Comparison of ENCODE assay signal across 8 cellular contexts in genomic region chrX:17860179-17860780, GRCh38. TPM values are rescaled to one million over a fixed set of nuclear protein-coding genes. Genes with fewer than 3 reads are reported as not detected.
DNase-seq lines count a peak whose midpoint lies in the region; ATAC-seq and TF ChIP-seq lines count a peak whose summit lies in the region.

No MANE protein-coding gene starts in this region.

- ATAC-seq in SK-N-SH treated with all-trans-retinoic acid at 6 μM for 48 hours (peak; percentile 28; the same call in 1 of the 3 replicates), GM18867 (IDR thresholded peaks at IDR 0.05; ENCODE audit: unreplicated experiment) (no peak)

- no peak overlapping the region for H3K9ac ChIP-seq in rectal smooth muscle tissue (ENCODE audit: low read length)

- no peaks in the 10 kb centered on the region for H3K9me3 ChIP-seq in cardiac muscle cell (ENCODE audit: low read depth)
- no peaks in the 10 kb centered on the region for H3K9me3 ChIP-seq in OCI-LY7 (ENCODE audit: low read length)

- H3K79me2 ChIP-seq in OCI-LY7 (ENCODE audit: insufficient read depth, low read depth, low read length): no peaks in the 10 kb centered on the region

- H3K4me3 ChIP-seq in cardiac muscle cell (peak overlapping the region; percentile 32), rectal smooth muscle tissue (ENCODE audit: low read length) (peak overlapping the region; percentile 59), OCI-LY7 (ENCODE audit: low read depth, low read length, poor library complexity, severe bottlenecking) (no peak overlapping the region)

- no peak overlapping the region for H3K4me2 ChIP-seq in OCI-LY7 (ENCODE audit: low read length)

- H3K36me3 ChIP-seq in cardiac muscle cell (no peaks in the 10 kb centered on the region), rectal smooth muscle tissue (ENCODE audit: control insufficient read depth, insufficient read depth, low read length) (no peaks in the 10 kb centered on the region), OCI-LY7 (ENCODE audit: insufficient read depth, low read length) (no peaks in the 10 kb centered on the region)

- H3K27me3 ChIP-seq in cardiac muscle cell (peaks cover 84% of the 10 kb centered on the region), rectal smooth muscle tissue (ENCODE audit: control insufficient read depth, insufficient read depth, low read length) (no peaks in the 10 kb centered on the region)

- no TSS peak for BruUV-seq in OCI-LY7 (replicated peaks; lab: Mats Ljungman, UMichigan)

- no peak for TF ChIP-seq CTCF in cardiac muscle cell (IDR thresholded peaks at IDR 0.05; ENCODE audit: low read depth, low read length)
- TF ChIP-seq CTCF in OCI-LY7 (conservative IDR thresholded peaks at IDR 0.05; ENCODE audit: low read length): no peak

- POLR2A ChIA-PET in OCI-LY7 (lab: Charles Lee): no interaction called here

- H3K27ac ChIP-seq in cardiac muscle cell: no peak overlapping the region
- H3K27ac ChIP-seq in rectal smooth muscle tissue (ENCODE audit: low read depth, low read length): no peak overlapping the region
- H3K27ac ChIP-seq in OCI-LY7 (ENCODE audit: low read depth, low read length, poor library complexity, severe bottlenecking): no peak overlapping the region

- H4K20me1 ChIP-seq in OCI-LY7 (ENCODE audit: insufficient read depth, low read length): no peaks in the 10 kb centered on the region

- intact Hi-C loops in OCI-LY7 (cut with micrococcal nuclease; ENCODE audit: unreplicated experiment): no loop called here

- DNase-seq in Caki2 (ENCODE audit: low read depth) (peak; percentile 6), cardiac muscle cell (ENCODE audit: low read depth in 1 of 2, low spot score in 1 of 2) (peak in 1 of 2 donors; percentile 20), OCI-LY7 (ENCODE audit: low spot score) (no peak), SHP77 treated with DMSO at 0.1 percent for 48 hours (lab: John Stamatoyannopoulos, UW) (no peak), dedifferentiated amniotic fluid mesenchymal stem cell (ENCODE audit: extremely low spot score) (no peak)

- in situ Hi-C loops in Caki2 (cut with HindIII; ENCODE audit: low pct_unique_long_range_greater_than_20kb, low sequenced_read_pairs): no loop called here

- CTCF ChIA-PET in OCI-LY7 (lab: Charles Lee; ENCODE audit: unreplicated experiment): no interaction called here

- no peaks in the 10 kb centered on the region for H3K9me2 ChIP-seq in OCI-LY7 (ENCODE audit: insufficient read depth, low read length)

- H2AFZ ChIP-seq in OCI-LY7 (ENCODE audit: low read length): no peak overlapping the region

- H3K4me1 ChIP-seq in cardiac muscle cell (ENCODE audit: low read depth) (no peaks in the 10 kb centered on the region), rectal smooth muscle tissue (ENCODE audit: control insufficient read depth, insufficient read depth, low read length) (peaks cover 2% of the 10 kb centered on the region), OCI-LY7 (ENCODE audit: insufficient read depth, low read length, poor library complexity, severe bottlenecking) (no peaks in the 10 kb centered on the region)

TF ChIP-seq in SK-N-SH treated with all-trans-retinoic acid at 6 μM for 48 hours, 23 proteins besides CTCF, POLR2A, EP300 and RAD21 (continues in another document):
- no peak for TF ChIP-seq ZFP30 (CRISPR knock-in tag; IDR thresholded peaks at IDR 0.05)
- no peak for TF ChIP-seq TOX (CRISPR knock-in tag; IDR thresholded peaks at IDR 0.05; ENCODE audit: borderline replicate concordance)
- no peak for TF ChIP-seq TSHZ2 (CRISPR knock-in tag; IDR thresholded peaks at IDR 0.05)
- no peak for TF ChIP-seq TCF4 (CRISPR knock-in tag; IDR thresholded peaks at IDR 0.05; ENCODE audit: borderline replicate concordance)
- TF ChIP-seq ZFP3 (CRISPR knock-in tag; IDR thresholded peaks at IDR 0.05): no peak
- no peak for TF ChIP-seq ZC3H10 (CRISPR knock-in tag; IDR thresholded peaks at IDR 0.05)
- TF ChIP-seq ARNTL (CRISPR knock-in tag; IDR thresholded peaks at IDR 0.05; ENCODE audit: borderline replicate concordance, low read depth): no peak
- no peak for TF ChIP-seq ZNF565 (CRISPR knock-in tag; conservative IDR thresholded peaks at IDR 0.05; ENCODE audit: low read depth)
- no peak for TF ChIP-seq CREB5 (CRISPR knock-in tag; IDR thresholded peaks at IDR 0.05; ENCODE audit: low read depth)
- TF ChIP-seq, protein P1, sequence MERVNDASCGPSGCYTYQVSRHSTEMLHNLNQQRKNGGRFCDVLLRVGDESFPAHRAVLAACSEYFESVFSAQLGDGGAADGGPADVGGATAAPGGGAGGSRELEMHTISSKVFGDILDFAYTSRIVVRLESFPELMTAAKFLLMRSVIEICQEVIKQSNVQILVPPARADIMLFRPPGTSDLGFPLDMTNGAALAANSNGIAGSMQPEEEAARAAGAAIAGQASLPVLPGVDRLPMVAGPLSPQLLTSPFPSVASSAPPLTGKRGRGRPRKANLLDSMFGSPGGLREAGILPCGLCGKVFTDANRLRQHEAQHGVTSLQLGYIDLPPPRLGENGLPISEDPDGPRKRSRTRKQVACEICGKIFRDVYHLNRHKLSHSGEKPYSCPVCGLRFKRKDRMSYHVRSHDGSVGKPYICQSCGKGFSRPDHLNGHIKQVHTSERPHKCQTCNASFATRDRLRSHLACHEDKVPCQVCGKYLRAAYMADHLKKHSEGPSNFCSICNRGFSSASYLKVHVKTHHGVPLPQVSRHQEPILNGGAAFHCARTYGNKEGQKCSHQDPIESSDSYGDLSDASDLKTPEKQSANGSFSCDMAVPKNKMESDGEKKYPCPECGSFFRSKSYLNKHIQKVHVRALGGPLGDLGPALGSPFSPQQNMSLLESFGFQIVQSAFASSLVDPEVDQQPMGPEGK (CRISPR knock-in tag; IDR thresholded peaks at IDR 0.05; ENCODE audit: borderline replicate concordance): no peak
- no peak for TF ChIP-seq CSDC2 (CRISPR knock-in tag; IDR thresholded peaks at IDR 0.05)
- no peak for TF ChIP-seq ESRRG (CRISPR knock-in tag; IDR thresholded peaks at IDR 0.05)
- no peak for TF ChIP-seq BACH2 (CRISPR knock-in tag; IDR thresholded peaks at IDR 0.05; ENCODE audit: borderline replicate concordance)
- no peak for TF ChIP-seq RARB (CRISPR knock-in tag; IDR thresholded peaks at IDR 0.05)
- TF ChIP-seq SNAI2 (CRISPR knock-in tag; IDR thresholded peaks at IDR 0.05): no peak
- TF ChIP-seq, protein P2, sequence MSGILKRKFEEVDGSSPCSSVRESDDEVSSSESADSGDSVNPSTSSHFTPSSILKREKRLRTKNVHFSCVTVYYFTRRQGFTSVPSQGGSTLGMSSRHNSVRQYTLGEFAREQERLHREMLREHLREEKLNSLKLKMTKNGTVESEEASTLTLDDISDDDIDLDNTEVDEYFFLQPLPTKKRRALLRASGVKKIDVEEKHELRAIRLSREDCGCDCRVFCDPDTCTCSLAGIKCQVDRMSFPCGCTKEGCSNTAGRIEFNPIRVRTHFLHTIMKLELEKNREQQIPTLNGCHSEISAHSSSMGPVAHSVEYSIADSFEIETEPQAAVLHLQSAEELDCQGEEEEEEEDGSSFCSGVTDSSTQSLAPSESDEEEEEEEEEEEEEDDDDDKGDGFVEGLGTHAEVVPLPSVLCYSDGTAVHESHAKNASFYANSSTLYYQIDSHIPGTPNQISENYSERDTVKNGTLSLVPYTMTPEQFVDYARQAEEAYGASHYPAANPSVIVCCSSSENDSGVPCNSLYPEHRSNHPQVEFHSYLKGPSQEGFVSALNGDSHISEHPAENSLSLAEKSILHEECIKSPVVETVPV (CRISPR knock-in tag; IDR thresholded peaks at IDR 0.05): no peak

RNA-seq across cellular contexts. Expression of gene RAI2, which starts 0.8 kb away (rescaled TPM):
- 0.24 TPM in 1 of 2 replicates, not detected in the other for total RNA-seq in Caki2 (2014; rRNA removed; shearing (Covaris generic); ENCODE audit: low replicate concordance)
- total RNA-seq in cardiac muscle cell (1.1 and 1.3 TPM in 2 replicates), OCI-LY7 (2022) (not detected in 2 replicates)
- polyA plus RNA-seq in cardiac muscle cell: 3.4 and 4.3 TPM in 2 replicates
- total RNA-seq in OCI-LY7 (2014; rRNA removed; shearing (Covaris generic)): not detected in 2 replicates
